Comparison of ENCODE assay signal across 12 cellular contexts in genomic region chr6:122484760-122485159, GRCh38. TPM values are rescaled to one million over a fixed set of nuclear protein-coding genes. Genes with fewer than 3 reads are reported as not detected.
A peak's percentile ranks its signal among the peaks of the same experiment; 100 is the strongest.
DNase-seq lines count a peak whose midpoint lies in the region; ATAC-seq, FAIRE-seq and TF ChIP-seq lines count a peak whose summit lies in the region.
"Had no signal": no experiment of that assay in that cellular context is flagged by ENCODE, and none has a peak within 500 bp of the region (broad histone marks: within the 10 kb centered on the region; RNA-seq: fewer than 3 reads in every experiment).

No MANE protein-coding gene starts in this region.

- peak; percentile 31 for FAIRE-seq in GM12878 (lab: Jason Lieb, UNC)

- CTCF ChIA-PET in GM12878 (lab: Yijun Ruan, JAX): interaction anchor here (0.8 to 2.9 kb wide), 7 partner anchors 13 to 385 kb away, joined by 3 to 21 read pairs (median 4); partner anchors contain the start of gene SERINC1

- TF ChIP-seq CTCF in GM12874 (IDR thresholded peaks at IDR 0.05; ENCODE audit: insufficient read depth, low read depth, low read length): 0 out of 2 replicates have a peak, but pooled peaks have one; percentile 6
- TF ChIP-seq CTCF in GM12878 (IDR thresholded peaks at IDR 0.05 in 2 of 3, conservative IDR thresholded peaks at IDR 0.05 in 1 of 3; ENCODE audit: control insufficient read depth in 2 of 3, extremely low read depth in 1 of 3, insufficient read depth in 1 of 3, low read depth in 3 of 3, low read length in 3 of 3): peak; percentile 21 to 24 (median 22); a peak in 3 of 6 replicates

- intact Hi-C loops in GM12878 (cut with micrococcal nuclease; ENCODE audit: unreplicated experiment): no loop called here

- no peaks in the 10 kb centered on the region for H3K9me3 ChIP-seq in GM12878 (replicated peaks; ENCODE audit: control insufficient read depth, insufficient read depth, low read length)
- H3K9me3 ChIP-seq: uterus had no signal

- no peak for TF ChIP-seq POLR2A in GM12878 (IDR thresholded peaks at IDR 0.05; ENCODE audit: low read depth, low read length)

- H3K36me3 Mint-ChIP-seq in immature natural killer cell: no peaks in the 10 kb centered on the region
- H3K36me3 Mint-ChIP-seq: CD14-positive monocyte had no signal

- no peaks in the 10 kb centered on the region for H4K20me1 ChIP-seq in GM12878 (ENCODE audit: control insufficient read depth, insufficient read depth)

- RAD21 ChIA-PET in GM12878 (lab: Charles Lee; ENCODE audit: unreplicated experiment): interaction anchor here (1.1 to 1.5 kb wide), 2 partner anchors 13 to 46 kb away, joined by 5 to 10 read pairs; no protein-coding TSS in a partner anchor

- SMC1A ChIA-PET in GM12878 (lab: Charles Lee; ENCODE audit: uncharacterized antibody, unreplicated experiment): interaction anchor here (0.6 to 1.9 kb wide), 6 partner anchors 33 to 576 kb away, joined by 3 to 7 read pairs (median 4); no protein-coding TSS in a partner anchor

- 42% methylated on average over 4 of the region's 4 CpGs for WGBS in GM12878 (ENCODE audit: insufficient coverage, insufficient replicate concordance, low lambda C conversion rate, missing lambda C conversion rate)

- H3K4me2 ChIP-seq in GM12878 (ENCODE audit: control insufficient read depth, insufficient read depth): no peak overlapping the region

- no peaks in the 10 kb centered on the region for H3K9me3 Mint-ChIP-seq in stimulated activated naive CD8-positive, alpha-beta T cell treated with anti-CD3 and anti-CD28 coated beads, Interleukin-15, amount 100 ng/mL, for 72 hours
- H3K9me3 Mint-ChIP-seq in immature natural killer cell: no peaks in the 10 kb centered on the region

- H3K27me3 ChIP-seq in GM12878 (replicated peaks in 1 of 2; ENCODE audit: control insufficient read depth in 2 of 2, insufficient read depth in 2 of 2, low read length in 1 of 2): no peaks in the 10 kb centered on the region
- H3K27me3 ChIP-seq: uterus had no signal

- no peaks in the 10 kb centered on the region for H3K27me3 Mint-ChIP-seq in stimulated activated naive CD8-positive, alpha-beta T cell treated with anti-CD3 and anti-CD28 coated beads, Interleukin-15, amount 100 ng/mL, for 72 hours
- H3K27me3 Mint-ChIP-seq in immature natural killer cell (ENCODE audit: low read depth in 3 of 3): no peaks in the 10 kb centered on the region

- no peak overlapping the region for H3K4me3 Mint-ChIP-seq in stimulated activated naive CD8-positive, alpha-beta T cell treated with anti-CD3 and anti-CD28 coated beads, Interleukin-15, amount 100 ng/mL, for 72 hours
- H3K4me3 Mint-ChIP-seq in immature natural killer cell: no peak overlapping the region
- H3K4me3 Mint-ChIP-seq: CD14-positive monocyte had no signal

- no peaks in the 10 kb centered on the region for H3K36me3 ChIP-seq in GM12878 (ENCODE audit: control insufficient read depth in 2 of 2, insufficient read depth in 2 of 2, low read length in 1 of 2)
- H3K36me3 ChIP-seq: uterus had no signal

- H3K27ac Mint-ChIP-seq in stimulated activated naive CD8-positive, alpha-beta T cell treated with anti-CD3 and anti-CD28 coated beads, Interleukin-15, amount 100 ng/mL, for 72 hours: no peak overlapping the region
- H3K27ac Mint-ChIP-seq in immature natural killer cell: no peak overlapping the region
- H3K27ac Mint-ChIP-seq: CD14-positive monocyte had no signal

- DNase-seq in GM12878 (ENCODE audit: low read depth, low spot score): no peak
- DNase-seq in dedifferentiated amniotic fluid mesenchymal stem cell (ENCODE audit: extremely low spot score): no peak
- DNase-seq in stimulated activated naive CD8-positive, alpha-beta T cell treated with anti-CD3 and anti-CD28 coated beads, Interleukin-15, amount 100 ng/mL, for 72 hours: no peak
- DNase-seq in immature natural killer cell: no peak
- DNase-seq in iPS-NIHi7 (ENCODE audit: extremely low spot score): no peak
- DNase-seq: effector CD4-positive, alpha-beta T cell; left cardiac atrium; uterus had no signal

- H3K4me1 ChIP-seq in GM12878 (ENCODE audit: control insufficient read depth, insufficient read depth, low read length): no peaks in the 10 kb centered on the region
- H3K4me1 ChIP-seq: uterus had no signal

- H2AFZ ChIP-seq in GM12878 (ENCODE audit: control insufficient read depth, low read depth, low read length): peak overlapping the region; percentile 64

- peak; percentile 34; the same call in 1 of the 2 replicates for TF ChIP-seq RAD21 in GM12878 (IDR thresholded peaks at IDR 0.05; ENCODE audit: insufficient read depth, low read depth, low read length)

- no peak overlapping the region for H3K4me3 ChIP-seq in GM12878
- H3K4me3 ChIP-seq: uterus had no signal

- H3K27ac ChIP-seq in GM12878 (ENCODE audit: control insufficient read depth, insufficient read depth): no peak overlapping the region
- H3K27ac ChIP-seq: uterus had no signal

- BruUV-seq in GM12878 (replicated peaks; lab: Mats Ljungman, UMichigan): no TSS peak

- no peak overlapping the region for H3K9ac ChIP-seq in GM12878 (ENCODE audit: control insufficient read depth, insufficient read depth, low read length)

- in situ Hi-C loops in GM12878 (cut with MboI): no loop called here

- H3K79me2 ChIP-seq in GM12878 (ENCODE audit: control insufficient read depth, insufficient read depth, low read length): no peaks in the 10 kb centered on the region

- TF ChIP-seq EP300 in GM12878 (IDR thresholded peaks at IDR 0.05; ENCODE audit: borderline replicate concordance in 1 of 2, control insufficient read depth in 1 of 2, low read depth in 2 of 2, low read length in 2 of 2): no peak

- POLR2A ChIA-PET in GM12878 (lab: Charles Lee): interaction anchor here (1.2 kb wide), 1 partner anchor 14 kb away, joined by 11 read pairs; the partner anchor contains the start of gene SERINC1

- ATAC-seq in GM21515 (IDR thresholded peaks at IDR 0.05; ENCODE audit: unreplicated experiment) (peak; percentile 84), HG03469 (IDR thresholded peaks at IDR 0.05; ENCODE audit: unreplicated experiment) (peak; percentile 88), GM12878 (peak; percentile 94)
- ATAC-seq in stimulated activated naive CD8-positive, alpha-beta T cell treated with anti-CD3 and anti-CD28 coated beads, Interleukin-15, amount 100 ng/mL, for 72 hours: no peak
- ATAC-seq: left cardiac atrium had no signal

- peaks cover 6% of the 10 kb centered on the region for H3K4me1 Mint-ChIP-seq in stimulated activated naive CD8-positive, alpha-beta T cell treated with anti-CD3 and anti-CD28 coated beads, Interleukin-15, amount 100 ng/mL, for 72 hours
- no peaks in the 10 kb centered on the region for H3K4me1 Mint-ChIP-seq in immature natural killer cell

TF ChIP-seq in GM12878, 131 proteins besides CTCF, POLR2A, EP300 and RAD21:
- TF ChIP-seq WRNIP1 (IDR thresholded peaks at IDR 0.05; ENCODE audit: borderline replicate concordance, low read depth, low read length) (no peak), CREB1 (IDR thresholded peaks at IDR 0.05; ENCODE audit: low read depth) (no peak), MYC (IDR thresholded peaks at IDR 0.05; ENCODE audit: insufficient read depth, insufficient read length, insufficient replicate concordance, low read length, severe bottlenecking) (no peak), RUNX3 (IDR thresholded peaks at IDR 0.05; ENCODE audit: low read length) (no peak), EED (IDR thresholded peaks at IDR 0.05; ENCODE audit: low read depth) (no peak), BMI1 (IDR thresholded peaks at IDR 0.05; ENCODE audit: borderline replicate concordance) (no peak), SIX5 (IDR thresholded peaks at IDR 0.05; ENCODE audit: low read depth, low read length, severe bottlenecking) (no peak), SMAD5 (IDR thresholded peaks at IDR 0.05; ENCODE audit: low read depth) (no peak), YY1 (IDR thresholded peaks at IDR 0.05; ENCODE audit: low read depth, low read length) (no peak), GABPA (IDR thresholded peaks at IDR 0.05; ENCODE audit: low read depth) (0 out of 2 replicates have a peak, but pooled peaks have one; percentile 9), SPI1 (IDR thresholded peaks at IDR 0.05; ENCODE audit: borderline replicate concordance, insufficient read depth, low read depth, low read length) (peak; percentile 95), CBX5 (IDR thresholded peaks at IDR 0.05; ENCODE audit: low read depth) (no peak), SRF (IDR thresholded peaks at IDR 0.05; ENCODE audit: low read depth in 2 of 2, low read length in 2 of 2) (peak in 1 of 2 experiments; percentile 49; a peak in 1 of 4 replicates), RELA (IDR thresholded peaks at IDR 0.05; ENCODE audit: borderline replicate concordance, partially characterized antibody) (no peak)

RNA-seq across cellular contexts. Expression of gene SERINC1, which starts 13.2 kb away (rescaled TPM):
- 58.7 and 59.2 TPM in 2 replicates for total RNA-seq in GM12878 (2013; cell fraction: nucleolus; rRNA removed)
- total RNA-seq in GM12878 (2014; rRNA removed): 28.4 and 34.2 TPM in 2 replicates
- 39.9 and 40.2 TPM in 2 replicates for total RNA-seq in GM12878 (2014; rRNA removed; fragmentation: Illumina TruSeq; extraction: Trizol)
- 22.3 and 22.7 TPM in 2 replicates for total RNA-seq in GM12878 (2021)
- 29.3 TPM for polyA plus RNA-seq in GM12878 (2011; ENCODE audit: low read depth)
- 45.7 and 73.9 TPM in 2 replicates for polyA plus RNA-seq in GM12878 (2011; rRNA removed)
- polyA plus RNA-seq in GM12878 (2011; cell fraction: cytosol; rRNA removed): 15.7 and 20.0 TPM in 2 replicates
- 7.5 and 8.0 TPM in 2 replicates for polyA plus RNA-seq in GM12878 (2011; cell fraction: nucleus; rRNA removed)
- 37.1 and 42.4 TPM in 2 replicates for polyA plus RNA-seq in GM12878 (2012)
- polyA plus RNA-seq in GM12878 (2014; fragmentation: Illumina TruSeq; extraction: Trizol): 35.5 and 42.7 TPM in 2 replicates
- 10 to 100 TPM; 18.5 to 22.5 TPM for polyA plus RNA-seq in GM12878 (2014; fragmentation: Nextera tagmentation; extraction: Ambion mirVana)
- polyA plus RNA-seq in GM12878 (2014; rRNA removed): 21.9 and 27.0 TPM in 2 replicates
- polyA plus RNA-seq in GM12878 (2016; fragmentation: Nextera tagmentation; extraction: Ambion mirVana): 10 to 100 TPM; 33.8 to 35.5 TPM
- polyA minus RNA-seq in GM12878 (2011; rRNA and poly(A)+ RNA removed): 44.4 and 63.1 TPM in 2 replicates
- 19.4 and 19.8 TPM in 2 replicates for polyA minus RNA-seq in GM12878 (2011; cell fraction: cytosol; rRNA and poly(A)+ RNA removed)
- 10.4 and 14.0 TPM in 2 replicates for polyA minus RNA-seq in GM12878 (2011; cell fraction: nucleus; rRNA and poly(A)+ RNA removed)
- 100 to 1,000 TPM in 2 of 3 donors, 10 to 100 TPM in 1; 89.0 to 177 (median 131) TPM for polyA plus RNA-seq in immature natural killer cell
